ENCODE assay signal across 8 cellular contexts in the genomic region with DNA sequence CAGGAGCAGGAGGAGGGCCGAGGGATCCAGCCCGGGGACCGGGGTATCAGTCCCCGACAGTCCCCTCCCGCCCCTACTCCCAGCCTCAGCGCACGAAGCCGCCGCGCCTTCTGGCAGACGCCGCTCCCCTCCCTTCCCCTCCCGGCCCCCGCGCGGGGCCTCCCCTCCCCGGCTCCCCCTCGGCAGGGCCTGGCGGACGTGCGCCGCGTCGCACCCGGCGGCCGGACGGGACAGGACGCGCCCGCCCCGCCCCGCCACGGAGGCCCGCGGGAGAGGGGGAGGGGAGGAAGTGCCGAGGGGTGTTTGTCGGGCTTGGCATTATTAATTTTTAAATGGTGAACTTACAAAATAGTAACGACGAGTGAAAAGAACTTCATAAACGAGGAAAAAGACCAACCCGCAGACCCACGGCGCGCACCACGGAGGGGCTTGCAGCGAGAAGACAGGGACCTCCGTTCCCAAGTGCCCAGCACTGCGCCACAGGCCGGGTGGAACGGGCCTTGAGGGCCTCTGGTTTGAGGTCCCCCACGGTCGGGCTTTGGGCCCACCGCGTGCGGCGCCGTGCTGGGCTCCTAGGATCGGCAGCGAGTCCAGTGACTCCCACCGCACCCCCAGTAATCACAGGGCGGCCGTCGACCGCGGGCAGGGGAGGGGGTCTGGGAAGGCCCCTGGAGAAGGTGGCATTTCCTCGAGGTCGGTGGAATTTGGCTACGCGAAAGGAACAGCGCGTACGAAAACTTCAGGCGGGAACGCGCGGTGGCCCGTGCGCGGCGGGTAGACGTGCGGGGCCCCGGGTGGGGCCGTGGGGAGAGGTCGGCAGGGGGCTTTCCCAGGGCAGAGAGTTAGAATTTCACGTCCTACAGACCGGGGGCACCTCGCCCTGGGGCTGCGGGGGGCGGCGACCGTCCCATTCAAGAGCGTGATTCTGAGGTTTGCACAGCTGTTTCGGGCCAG. TPM values are rescaled to one million over a fixed set of nuclear protein-coding genes. Genes with fewer than 3 reads are reported as not detected.
DNase-seq lines count a peak whose midpoint lies in the region; ATAC-seq and TF ChIP-seq lines count a peak whose summit lies in the region.

No MANE protein-coding gene starts in this region.

- DNase-seq in ACHN (peak; percentile 81), RPMI8226 (peak; percentile 81), Right ventricle myocardium superior (peak; percentile 91), osteoblast (ENCODE audit: insufficient read length, low spot score, missing footprints) (peak; percentile 97)
- DNase-seq in activated naive CD8-positive, alpha-beta T cell treated with anti-CD3 and anti-CD28 coated beads for 36 hours: peak; percentile 73

- peaks cover 19% of the 10 kb centered on the region for H3K4me1 ChIP-seq in osteoblast (ENCODE audit: insufficient read depth, low read length)

- H3K9me3 ChIP-seq in osteoblast (ENCODE audit: low read depth, low read length): no peaks in the 10 kb centered on the region

- peak overlapping the region; percentile 79 for H3K4me3 Mint-ChIP-seq in activated naive CD8-positive, alpha-beta T cell treated with anti-CD3 and anti-CD28 coated beads for 36 hours

- peaks cover 33% of the 10 kb centered on the region for H3K79me2 ChIP-seq in osteoblast (ENCODE audit: insufficient read depth, low read length)

- no peaks in the 10 kb centered on the region for H3K27me3 ChIP-seq in osteoblast (ENCODE audit: insufficient read depth, low read length)

- peaks cover 5% of the 10 kb centered on the region for H3K27me3 Mint-ChIP-seq in activated naive CD8-positive, alpha-beta T cell treated with anti-CD3 and anti-CD28 coated beads for 36 hours

- peaks cover 13% of the 10 kb centered on the region for H4K20me1 ChIP-seq in osteoblast (ENCODE audit: insufficient read depth, low read length)

- peak overlapping the region; percentile 93 for H3K27ac Mint-ChIP-seq in activated naive CD8-positive, alpha-beta T cell treated with anti-CD3 and anti-CD28 coated beads for 36 hours

- peak overlapping the region; percentile 62 for H2AFZ ChIP-seq in osteoblast (ENCODE audit: low read length)

- intact Hi-C loops in Right ventricle myocardium superior (cut with DNase I): loop anchor here (5.0 kb wide), 1 partner anchor 111 kb away; no protein-coding TSS in a partner anchor

- TF ChIP-seq CTCF in osteoblast (IDR thresholded peaks at IDR 0.05; ENCODE audit: extremely low read depth, low read depth, low read length): no peak

- ATAC-seq in GM18498 (IDR thresholded peaks at IDR 0.05; ENCODE audit: unreplicated experiment) (peak; percentile 24), HG03159 (IDR thresholded peaks at IDR 0.05; ENCODE audit: unreplicated experiment) (peak; percentile 3), Right ventricle myocardium superior (ENCODE audit: poor library complexity) (peak; percentile 66), HG03520 (IDR thresholded peaks at IDR 0.05; ENCODE audit: unreplicated experiment) (no peak)

- H3K4me3 ChIP-seq in osteoblast (ENCODE audit: insufficient read depth, low read length): peak overlapping the region; percentile 80

- H3K36me3 ChIP-seq in osteoblast (ENCODE audit: insufficient read depth, low read length): peaks cover 18% of the 10 kb centered on the region

- H3K9me3 Mint-ChIP-seq in activated naive CD8-positive, alpha-beta T cell treated with anti-CD3 and anti-CD28 coated beads for 36 hours: no peaks in the 10 kb centered on the region

- peaks cover 7% of the 10 kb centered on the region for H3K36me3 Mint-ChIP-seq in activated naive CD8-positive, alpha-beta T cell treated with anti-CD3 and anti-CD28 coated beads for 36 hours

- H3K4me1 Mint-ChIP-seq in activated naive CD8-positive, alpha-beta T cell treated with anti-CD3 and anti-CD28 coated beads for 36 hours: peaks cover 32% of the 10 kb centered on the region

- peak overlapping the region; percentile 39 for H3K27ac ChIP-seq in osteoblast (ENCODE audit: low read depth, low read length)

- peak overlapping the region; percentile 88 for H3K4me2 ChIP-seq in osteoblast (ENCODE audit: insufficient read depth, low read length)

- in situ Hi-C loops in ACHN (cut with HindIII; ENCODE audit: low pct_ligation_motif_present, low pct_unique_long_range_greater_than_20kb, low sequenced_read_pairs): no loop called here

RNA-seq across cellular contexts. Expression of a gene that starts 1.0 kb away (rescaled TPM):
- 10 to 100 TPM; 67.8 to 73.5 TPM for total RNA-seq in activated naive CD8-positive, alpha-beta T cell treated with anti-CD3 and anti-CD28 coated beads for 36 hours
- 85.1 TPM for total RNA-seq in Right ventricle myocardium superior
- 53.3 and 71.7 TPM in 2 replicates for total RNA-seq in osteoblast

RNA-seq across cellular contexts. Expression of a gene that starts 16.6 kb away (rescaled TPM):
- under 1 TPM; 0.08 TPM for total RNA-seq in activated naive CD8-positive, alpha-beta T cell treated with anti-CD3 and anti-CD28 coated beads for 36 hours
- total RNA-seq in Right ventricle myocardium superior: 4.4 TPM
- 0.29 and 0.36 TPM in 2 replicates for total RNA-seq in osteoblast

RNA-seq across cellular contexts. Expression of a gene that starts 20.2 kb away (rescaled TPM):
- not detected for total RNA-seq in activated naive CD8-positive, alpha-beta T cell treated with anti-CD3 and anti-CD28 coated beads for 36 hours
- total RNA-seq in Right ventricle myocardium superior (not detected), osteoblast (under 0.01 TPM in 1 of 2 replicates, not detected in the other)

RNA-seq across cellular contexts. Expression of a gene that starts 42.1 kb away (rescaled TPM):
- not detected for total RNA-seq in activated naive CD8-positive, alpha-beta T cell treated with anti-CD3 and anti-CD28 coated beads for 36 hours
- not detected for total RNA-seq in Right ventricle myocardium superior
- total RNA-seq in osteoblast: not detected in 2 replicates
